In genomic region chr5:111224561-111224989, GRCh38 we compare ENCODE assay signal across 8 cellular contexts. TPM values are rescaled to one million over a fixed set of nuclear protein-coding genes. Genes with fewer than 3 reads are reported as not detected.
A peak's percentile ranks its signal among the peaks of the same experiment; 100 is the strongest.
DNase-seq lines count a peak whose midpoint lies in the region; ATAC-seq and TF ChIP-seq lines count a peak whose summit lies in the region.

No MANE protein-coding gene starts in this region.

- H3K27ac Mint-ChIP-seq in activated B cell treated with CpG ODN at 0.5 μM for 24 hours: no peak overlapping the region

- TF ChIP-seq CTCF in AG04449 (IDR thresholded peaks at IDR 0.05; ENCODE audit: insufficient read depth, low read length, missing control alignments) (no peak), activated B cell treated with CpG ODN at 0.5 μM for 24 hours (IDR thresholded peaks at IDR 0.05) (no peak)

- intact Hi-C loops in activated B cell treated with CpG ODN at 0.5 μM for 24 hours (cut with micrococcal nuclease): loop anchor here (2.0 to 5.0 kb wide), 2 partner anchors 54 to 533 kb away; partner anchors contain the start of gene NREP

- H3K36me3 Mint-ChIP-seq in activated B cell treated with CpG ODN at 0.5 μM for 24 hours (ENCODE audit: low read depth): no peaks in the 10 kb centered on the region

- H3K27me3 Mint-ChIP-seq in activated B cell treated with CpG ODN at 0.5 μM for 24 hours: peaks cover 16% of the 10 kb centered on the region

- POLR2A ChIA-PET in AG04449 (lab: Yijun Ruan, JAX) (no interaction called here), activated B cell treated with CpG ODN at 0.5 μM for 24 hours (lab: Charles Lee) (interaction anchor here (1.4 kb wide), 1 partner anchor 30 kb away, joined by 5 read pairs; no protein-coding TSS in a partner anchor)

- H3K4me1 Mint-ChIP-seq in activated B cell treated with CpG ODN at 0.5 μM for 24 hours: peaks cover 25% of the 10 kb centered on the region

- peak overlapping the region; percentile 63 for H3K4me3 ChIP-seq in AG04449 (ENCODE audit: low read depth, low read length)

- ATAC-seq in GM18870 (IDR thresholded peaks at IDR 0.05; ENCODE audit: unreplicated experiment) (peak; percentile 14), HG03045 (IDR thresholded peaks at IDR 0.05; ENCODE audit: unreplicated experiment) (peak; percentile 32), activated B cell treated with CpG ODN at 0.5 μM for 24 hours (ENCODE audit: low read depth) (peak; percentile 40)

- DNase-seq in AG04449 (ENCODE audit: low read depth, low spot score) (no peak), activated B cell treated with CpG ODN at 0.5 μM for 24 hours (no peak), hepatic stellate cell (ENCODE audit: low spot score) (peak; percentile 6), DMS114 treated with DMSO at 0.1 percent for 48 hours (lab: John Stamatoyannopoulos, UW; ENCODE audit: unreplicated experiment) (no peak), retina (no peak)
- DNase-seq in stimulated activated CD4-positive, alpha-beta T cell treated with anti-CD3 and anti-CD28 coated beads, Interleukin-15, amount 100 ng/mL, for 24 hours: peak; percentile 59

- no peaks in the 10 kb centered on the region for H3K9me3 Mint-ChIP-seq in activated B cell treated with CpG ODN at 0.5 μM for 24 hours

- peak overlapping the region; percentile 82 for H3K4me3 Mint-ChIP-seq in activated B cell treated with CpG ODN at 0.5 μM for 24 hours

- CTCF ChIA-PET in AG04449 (lab: Yijun Ruan, JAX) (interaction anchor here (0.9 kb wide), 1 partner anchor 237 kb away, joined by 3 read pairs; no protein-coding TSS in a partner anchor), activated B cell treated with CpG ODN at 0.5 μM for 24 hours (lab: Charles Lee) (interaction anchor here (1.0 to 1.3 kb wide), 3 partner anchors 8 to 30 kb away, joined by 3 read pairs; no protein-coding TSS in a partner anchor)

RNA-seq across cellular contexts. Expression of gene CAMK4, which starts 0.4 kb away (rescaled TPM):
- total RNA-seq in activated B cell treated with CpG ODN at 0.5 μM for 24 hours: 5.1 and 6.3 TPM in 2 replicates

Comparison
In these comparisons a context has a peak if more than half of its experiments do, and no peak if none do; other contexts are left out.
1. DNase-seq: peak in hepatic stellate cell (single experiment) and stimulated activated CD4-positive, alpha-beta T cell treated with anti-CD3 and anti-CD28 coated beads, Interleukin-15, amount 100 ng/mL, for 24 hours (single experiment); none in AG04449 (single experiment), activated B cell treated with CpG ODN at 0.5 μM for 24 hours (single experiment), DMS114 treated with DMSO at 0.1 percent for 48 hours (single experiment) and retina (single experiment).
2. Peak in every context shown above with its lines, with median percentiles within 50 percentile points of each other: ATAC-seq.